In genomic region chr11:94653561-94653960, GRCh38 we compare ENCODE assay signal across 21 cellular contexts.
DNase-seq lines count a peak whose midpoint lies in the region; ATAC-seq, FAIRE-seq and TF ChIP-seq lines count a peak whose summit lies in the region.
"Had no signal": no experiment of that assay in that cellular context is flagged by ENCODE, and none has a peak within 500 bp of the region (broad histone marks: within the 10 kb centered on the region; RNA-seq: fewer than 3 reads in every experiment).

No MANE protein-coding gene starts in this region.

- 93% methylated on average over 5 of the region's 5 CpGs; no CpG with 5 or more reads in 1 of the 2 experiments for WGBS in H1 (ENCODE audit: extremely low coverage in 1 of 2, insufficient coverage in 1 of 2, insufficient read length in 1 of 2, insufficient replicate concordance in 2 of 2, low coverage in 1 of 2, low lambda C conversion rate in 2 of 2, missing lambda C conversion rate in 1 of 2), 2 experiments
- 93 to 96% methylated on average over 5 of the region's 5 CpGs for WGBS in lower leg skin, 2 donors

- H2BK12ac ChIP-seq in H1 (ENCODE audit: low read depth, low read length): no peak overlapping the region

- H3K9me2 ChIP-seq in PC-3 (replicated peaks; ENCODE audit: low read length): no peaks in the 10 kb centered on the region

- H3K27ac ChIP-seq in right atrium auricular region (no peak overlapping the region), H1 (ENCODE audit: low read depth, low read length) (no peak overlapping the region), PC-3 (ENCODE audit: low read length) (no peak overlapping the region)
- H3K27ac ChIP-seq: 22Rv1 had no signal

- H3K23ac ChIP-seq in H1 (ENCODE audit: insufficient read length): no peak overlapping the region

- no peak overlapping the region for H4K8ac ChIP-seq in H1 (ENCODE audit: extremely low read depth, insufficient read depth, low read length)

- H3K23me2 ChIP-seq in H1 (ENCODE audit: low read depth, low read length): no peaks in the 10 kb centered on the region

- no TSS peak for BruUV-seq in PC-3 (replicated peaks; lab: Mats Ljungman, UMichigan)

- no peak overlapping the region for H3K9ac ChIP-seq in H1 (replicated peaks in 1 of 4; ENCODE audit: extremely low read depth in 1 of 4, low read depth in 3 of 4, low read length in 3 of 4)
- no peak overlapping the region for H3K9ac ChIP-seq in PC-3 (ENCODE audit: low read length)

- H2AFZ ChIP-seq in H1 (ENCODE audit: low read length): no peak overlapping the region
- H2AFZ ChIP-seq in PC-3 (ENCODE audit: low read length): no peak overlapping the region

- H3K79me2 ChIP-seq in H1 (ENCODE audit: control insufficient read depth in 1 of 2, insufficient read depth in 2 of 2, low read length in 2 of 2) (peaks cover 0 to 48% of the 10 kb centered on the region in 2 experiments; a peak in 2 of 4 replicates), PC-3 (ENCODE audit: low read length) (no peaks in the 10 kb centered on the region)

- H3K56ac ChIP-seq in H1 (replicated peaks; ENCODE audit: insufficient read length, low read depth, low read length): no peak overlapping the region

- peaks cover 2% of the 10 kb centered on the region; the same call in 1 of the 2 replicates for H3K79me1 ChIP-seq in H1 (ENCODE audit: low read depth, low read length)

- TF ChIP-seq RAD21 in H1 (IDR thresholded peaks at IDR 0.05 in 1 of 2, conservative IDR thresholded peaks at IDR 0.05 in 1 of 2; ENCODE audit: low read depth in 2 of 2, low read length in 2 of 2): no peak

- no peak overlapping the region for H3K14ac ChIP-seq in H1 (ENCODE audit: insufficient read length)

- H3K27me3 ChIP-seq in right atrium auricular region (no peaks in the 10 kb centered on the region), H1 (replicated peaks in 1 of 4; ENCODE audit: control insufficient read depth in 3 of 4, extremely low read depth in 1 of 4, insufficient read depth in 3 of 4, low read length in 3 of 4) (no peaks in the 10 kb centered on the region), PC-3 (ENCODE audit: low read length) (no peaks in the 10 kb centered on the region)

- POLR2A ChIA-PET in H1 (lab: Charles Lee; ENCODE audit: partially characterized antibody) (interaction anchor here (0.6 to 11.5 kb wide), 11 partner anchors 9 to 160 kb away, joined by 3 to 167 read pairs (median 4); partner anchors contain the start of gene AMOTL1), PC-3 (lab: Charles Lee; ENCODE audit: unreplicated experiment) (no interaction called here)

- TF ChIP-seq POLR2A in H1 (IDR thresholded peaks at IDR 0.05; ENCODE audit: control extremely low read depth in 1 of 2, low read depth in 2 of 2, low read length in 2 of 2) (no peak), lower leg skin (IDR thresholded peaks at IDR 0.05) (no peak)

- H3K4ac ChIP-seq in H1 (replicated peaks; ENCODE audit: insufficient read length, low read depth, low read length): no peak overlapping the region

- no peak overlapping the region for H2AK5ac ChIP-seq in H1 (ENCODE audit: low read depth, low read length)

- H3K18ac ChIP-seq in H1 (ENCODE audit: extremely low read depth, low read length): no peak overlapping the region

- no peak overlapping the region for H2BK20ac ChIP-seq in H1 (ENCODE audit: low read length)

- peak; percentile 26 for DNase-seq in right atrium auricular region (ENCODE audit: low spot score)
- no peak for DNase-seq in Right ventricle myocardium superior
- DNase-seq in H1 (ENCODE audit: low read depth in 1 of 2, low spot score in 2 of 2): peak in 1 of 2 experiments; percentile 41
- peak; percentile 28 for DNase-seq in islet precursor cell
- DNase-seq in NCI-H226: no peak
- no peak for DNase-seq in lower leg skin (ENCODE audit: low spot score in 2 of 2)
- DNase-seq in PC-3: no peak
- DNase-seq in NCI-H1092 (lab: John Stamatoyannopoulos, UW): no peak
- DNase-seq: CD8-positive, alpha-beta T cell; COR-L47; DMS153; DMS79 treated with DMSO at 0.1 percent for 48 hours; EL; GDM1; GOT3; HCEC 1CT; HFFc6 had no signal

- H3K4me2 ChIP-seq in H1 (ENCODE audit: insufficient read depth in 1 of 2, low read depth in 2 of 2, low read length in 2 of 2) (peak overlapping the region in 1 of 2 experiments; percentile 37; a peak in 1 of 4 replicates), PC-3 (ENCODE audit: low read length) (no peak overlapping the region)

- TF ChIP-seq CTCF in right atrium auricular region (IDR thresholded peaks at IDR 0.05) (no peak), H1 (IDR thresholded peaks at IDR 0.05; ENCODE audit: control extremely low read depth in 1 of 3, insufficient read depth in 1 of 3, low read depth in 1 of 3, low read length in 3 of 3) (no peak), lower leg skin (IDR thresholded peaks at IDR 0.05) (no peak), PC-3 (conservative IDR thresholded peaks at IDR 0.05; ENCODE audit: low read depth, low read length) (no peak)

- H4K91ac ChIP-seq in H1 (replicated peaks; ENCODE audit: insufficient read length, low read length): no peak overlapping the region

- no peaks in the 10 kb centered on the region for H4K20me1 ChIP-seq in H1 (replicated peaks in 1 of 2; ENCODE audit: control insufficient read depth in 1 of 2, insufficient read depth in 2 of 2, low read length in 2 of 2)
- no peaks in the 10 kb centered on the region for H4K20me1 ChIP-seq in PC-3 (ENCODE audit: low read length)

- H4K5ac ChIP-seq in H1 (ENCODE audit: insufficient read length, low read depth, low read length): no peak overlapping the region

- no peaks in the 10 kb centered on the region for H3K36me3 ChIP-seq in right atrium auricular region
- H3K36me3 ChIP-seq in H1 (ENCODE audit: control insufficient read depth in 2 of 4, insufficient read depth in 4 of 4, low read length in 3 of 4): peaks cover 0 to 14% (median 6%) of the 10 kb centered on the region in 4 experiments; a peak in 5 of 8 replicates
- no peaks in the 10 kb centered on the region for H3K36me3 ChIP-seq in PC-3 (ENCODE audit: low read depth, low read length)

- no peak overlapping the region for H2BK120ac ChIP-seq in H1 (replicated peaks; ENCODE audit: low read depth, low read length)

- H3F3A ChIP-seq in PC-3 (ENCODE audit: low read length, unreplicated experiment): no peaks in the 10 kb centered on the region

- no peaks in the 10 kb centered on the region for H3K9me3 ChIP-seq in right atrium auricular region
- no peaks in the 10 kb centered on the region for H3K9me3 ChIP-seq in H1 (ENCODE audit: insufficient read depth in 2 of 2, low read depth in 1 of 2, low read length in 1 of 2)
- H3K9me3 ChIP-seq in PC-3 (ENCODE audit: low read length): no peaks in the 10 kb centered on the region

- no peak for FAIRE-seq in H1 (lab: Jason Lieb, UNC)
- FAIRE-seq: D721Med, GM12892, HTR-8/SVneo had no signal

- CTCF ChIA-PET in H1 (lab: Charles Lee; ENCODE audit: partially characterized antibody) (interaction anchor here (2.4 to 2.8 kb wide), 3 partner anchors 12 to 88 kb away, joined by 5 to 12 read pairs (median 6); no protein-coding TSS in a partner anchor), PC-3 (lab: Charles Lee) (no interaction called here)

- H3K4me3 ChIP-seq in right atrium auricular region (no peak overlapping the region), H1 (ENCODE audit: extremely low read depth in 1 of 4, insufficient read depth in 2 of 4, low read depth in 3 of 4, low read length in 4 of 4) (peak overlapping the region in 1 of 4 experiments; percentile 62; a peak in 2 of 8 replicates), lower leg skin (ENCODE audit: low read depth, poor library complexity, severe bottlenecking) (no peak overlapping the region), PC-3 (ENCODE audit: low read length) (no peak overlapping the region)

- no peak for TF ChIP-seq EP300 in H1 (IDR thresholded peaks at IDR 0.05; ENCODE audit: borderline replicate concordance in 1 of 2, low read depth in 2 of 2, low read length in 2 of 2)

- intact Hi-C loops in Right ventricle myocardium superior (cut with DNase I): no loop called here
- intact Hi-C loops in lower leg skin (cut with DNase I; ENCODE audit: low total_unique reads): no loop called here
- intact Hi-C loops in PC-3 (cut with micrococcal nuclease): no loop called here

- ATAC-seq in Right ventricle myocardium superior (ENCODE audit: poor library complexity) (no peak), PC-3 (no peak)
- ATAC-seq: CD8-positive, alpha-beta T cell had no signal

- no peak overlapping the region for H2BK5ac ChIP-seq in H1 (ENCODE audit: low read depth, low read length)

- H2BK15ac ChIP-seq in H1 (ENCODE audit: low read length): no peak overlapping the region

- H3K4me1 ChIP-seq in right atrium auricular region (peaks cover 0 to 8% of the 10 kb centered on the region in 2 donors), H1 (replicated peaks in 1 of 4; ENCODE audit: control insufficient read depth in 3 of 4, insufficient read depth in 4 of 4, low read length in 3 of 4) (peaks cover 7 to 35% (median 20%) of the 10 kb centered on the region in 4 experiments; a peak in 6 of 7 replicates), PC-3 (ENCODE audit: insufficient read depth, low read length) (no peaks in the 10 kb centered on the region)

TF ChIP-seq in H1, 55 proteins besides CTCF, POLR2A, EP300 and RAD21:
- no peak for TF ChIP-seq EZH2 (IDR thresholded peaks at IDR 0.05; ENCODE audit: low read depth, low read length, severe bottlenecking)
- 0 out of 2 replicates have a peak, but pooled peaks have one; percentile 60 for TF ChIP-seq POLR2AphosphoS5 (IDR thresholded peaks at IDR 0.05; ENCODE audit: low read depth, low read length)

Comparison
In these comparisons a context has a peak if more than half of its experiments do, and no peak if none do; other contexts are left out.
1. DNase-seq: peak in right atrium auricular region (single experiment) and islet precursor cell (single experiment); none in Right ventricle myocardium superior (single experiment), NCI-H226 (single experiment), lower leg skin (0 of 2), PC-3 (single experiment) and NCI-H1092 (single experiment).